Comparison of ENCODE assay signal across 1 cellular context in genomic region chr19:2283835-2284507, GRCh38.
TF ChIP-seq lines count a peak whose summit lies in the region.

No MANE protein-coding gene starts in this region.

TF ChIP-seq in HepG2, 621 proteins besides CTCF, POLR2A, EP300 and RAD21:
- TF ChIP-seq, protein P1, sequence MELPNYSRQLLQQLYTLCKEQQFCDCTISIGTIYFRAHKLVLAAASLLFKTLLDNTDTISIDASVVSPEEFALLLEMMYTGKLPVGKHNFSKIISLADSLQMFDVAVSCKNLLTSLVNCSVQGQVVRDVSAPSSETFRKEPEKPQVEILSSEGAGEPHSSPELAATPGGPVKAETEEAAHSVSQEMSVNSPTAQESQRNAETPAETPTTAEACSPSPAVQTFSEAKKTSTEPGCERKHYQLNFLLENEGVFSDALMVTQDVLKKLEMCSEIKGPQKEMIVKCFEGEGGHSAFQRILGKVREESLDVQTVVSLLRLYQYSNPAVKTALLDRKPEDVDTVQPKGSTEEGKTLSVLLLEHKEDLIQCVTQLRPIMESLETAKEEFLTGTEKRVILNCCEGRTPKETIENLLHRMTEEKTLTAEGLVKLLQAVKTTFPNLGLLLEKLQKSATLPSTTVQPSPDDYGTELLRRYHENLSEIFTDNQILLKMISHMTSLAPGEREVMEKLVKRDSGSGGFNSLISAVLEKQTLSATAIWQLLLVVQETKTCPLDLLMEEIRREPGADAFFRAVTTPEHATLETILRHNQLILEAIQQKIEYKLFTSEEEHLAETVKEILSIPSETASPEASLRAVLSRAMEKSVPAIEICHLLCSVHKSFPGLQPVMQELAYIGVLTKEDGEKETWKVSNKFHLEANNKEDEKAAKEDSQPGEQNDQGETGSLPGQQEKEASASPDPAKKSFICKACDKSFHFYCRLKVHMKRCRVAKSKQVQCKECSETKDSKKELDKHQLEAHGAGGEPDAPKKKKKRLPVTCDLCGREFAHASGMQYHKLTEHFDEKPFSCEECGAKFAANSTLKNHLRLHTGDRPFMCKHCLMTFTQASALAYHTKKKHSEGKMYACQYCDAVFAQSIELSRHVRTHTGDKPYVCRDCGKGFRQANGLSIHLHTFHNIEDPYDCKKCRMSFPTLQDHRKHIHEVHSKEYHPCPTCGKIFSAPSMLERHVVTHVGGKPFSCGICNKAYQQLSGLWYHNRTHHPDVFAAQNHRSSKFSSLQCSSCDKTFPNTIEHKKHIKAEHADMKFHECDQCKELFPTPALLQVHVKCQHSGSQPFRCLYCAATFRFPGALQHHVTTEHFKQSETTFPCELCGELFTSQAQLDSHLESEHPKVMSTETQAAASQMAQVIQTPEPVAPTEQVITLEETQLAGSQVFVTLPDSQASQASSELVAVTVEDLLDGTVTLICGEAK (IDR thresholded peaks at IDR 0.05), result peak; percentile 97
- TF ChIP-seq, protein P1 (CRISPR knock-in tag; IDR thresholded peaks at IDR 0.05), result peak; percentile 99
- TF ChIP-seq ZNF235 (CRISPR knock-in tag; IDR thresholded peaks at IDR 0.05; ENCODE audit: borderline replicate concordance) (no peak), ZNF121 (CRISPR knock-in tag; IDR thresholded peaks at IDR 0.05) (peak; percentile 40; the same call in 1 of the 2 replicates), ZNF331 (CRISPR knock-in tag; IDR thresholded peaks at IDR 0.05) (no peak)
